10 cellular contexts compared by ENCODE assay signal in the genomic region with DNA sequence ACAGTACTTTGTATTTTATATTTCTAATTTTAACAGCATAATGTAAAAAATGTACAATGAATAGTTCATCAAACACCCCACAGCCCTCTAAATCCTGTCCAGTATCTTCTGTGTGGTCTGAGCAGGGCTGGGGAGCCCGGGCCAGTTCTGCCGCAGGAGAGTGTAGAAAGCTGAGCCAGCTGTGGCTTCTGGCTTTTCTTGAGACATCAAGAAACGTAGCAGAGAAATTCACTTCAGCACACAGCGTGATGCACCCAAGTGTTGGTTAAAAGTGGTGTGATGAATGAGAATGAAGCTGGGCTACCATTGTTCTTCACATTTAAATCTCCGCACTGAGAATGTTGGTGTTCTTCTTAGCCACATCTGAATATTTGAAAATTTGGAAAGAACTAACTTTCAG. TPM values are rescaled to one million over a fixed set of nuclear protein-coding genes. Genes with fewer than 3 reads are reported as not detected.
DNase-seq lines count a peak whose midpoint lies in the region; ATAC-seq and TF ChIP-seq lines count a peak whose summit lies in the region.
"Had no signal": no experiment of that assay in that cellular context is flagged by ENCODE, and none has a peak within 500 bp of the region (broad histone marks: within the 10 kb centered on the region; RNA-seq: fewer than 3 reads in every experiment).

No MANE protein-coding gene starts in this region.

- 4% methylated on average over 5 of the region's 5 CpGs for WGBS in prostate gland

- H3K4me1 ChIP-seq in HUES48 (ENCODE audit: control insufficient read depth, insufficient read depth, low read length), result peaks cover 15% of the 10 kb centered on the region
- peaks cover 5% of the 10 kb centered on the region for H3K4me1 ChIP-seq in prostate gland (replicated peaks)

- ATAC-seq in left ventricle myocardium superior, result peak; percentile 57
- ATAC-seq in GM21786 (IDR thresholded peaks at IDR 0.05; ENCODE audit: unreplicated experiment), result no peak
- ATAC-seq: activated naive CD4-positive, alpha-beta T cell treated with anti-CD3 and anti-CD28 coated beads, Interleukin-2, amount 50 U/mL, for 72 hours had no signal

- DNase-seq in astrocyte of the hippocampus (ENCODE audit: low read depth, low spot score) (peak; percentile 23), left ventricle myocardium superior (no peak), prostate gland (ENCODE audit: low spot score) (no peak), hepatic stellate cell (ENCODE audit: low spot score) (no peak)
- DNase-seq in stimulated activated CD4-positive, alpha-beta T cell treated with anti-CD3 and anti-CD28 coated beads, Interleukin-4, amount 100 ng/mL, for 1 hour, result no peak
- DNase-seq in activated T-helper 1 cell treated with anti-CD3 and anti-CD28 coated beads, Interleukin-12 subunit alpha, Interleukin-12 subunit beta, Interleukin-2, Interleukin-4 antibody, amounts not matched to agents 30 ng/mL and 10 ng/mL and 1 ng/mL, durations not matched to agents 14 hours and 24 hours and 36 hours (ENCODE audit: low spot score), result no peak
- DNase-seq: NCI-H1092 had no signal

- H3K27ac ChIP-seq in HUES48 (ENCODE audit: low read depth, low read length), result peak overlapping the region; percentile 82
- peak overlapping the region; percentile 33 to 48 for H3K27ac ChIP-seq in prostate gland

- intact Hi-C loops in left ventricle myocardium superior (cut with micrococcal nuclease), result loop anchor here (10.0 kb wide), 1 partner anchor 57 kb away; no protein-coding TSS in a partner anchor
- intact Hi-C loops in prostate gland (cut with DNase I), result loop anchor here (5.0 kb wide), 1 partner anchor 134 kb away; the partner anchor contains the start of gene MERTK
- intact Hi-C loops in activated T-helper 1 cell treated with anti-CD3 and anti-CD28 coated beads, Interleukin-12 subunit alpha, Interleukin-12 subunit beta, Interleukin-2, Interleukin-4 antibody, amounts not matched to agents 30 ng/mL and 10 ng/mL and 1 ng/mL, durations not matched to agents 14 hours and 24 hours and 36 hours (cut with micrococcal nuclease), result no loop called here

- H3K9me3 Mint-ChIP-seq in activated T-helper 1 cell treated with anti-CD3 and anti-CD28 coated beads, Interleukin-12 subunit alpha, Interleukin-12 subunit beta, Interleukin-2, Interleukin-4 antibody, amounts not matched to agents 30 ng/mL and 10 ng/mL and 1 ng/mL, durations not matched to agents 14 hours and 24 hours and 36 hours, result no peaks in the 10 kb centered on the region
- H3K9me3 Mint-ChIP-seq: activated naive CD4-positive, alpha-beta T cell treated with anti-CD3 and anti-CD28 coated beads, Interleukin-2, amount 50 U/mL, for 72 hours had no signal

- H3K9ac ChIP-seq in HUES48 (ENCODE audit: low read depth, low read length), result peak overlapping the region; percentile 32; the same call in 1 of the 2 replicates

- TF ChIP-seq POLR2A in prostate gland (IDR thresholded peaks at IDR 0.05), result no peak

- no peak for TF ChIP-seq CTCF in prostate gland (IDR thresholded peaks at IDR 0.05)

- no peaks in the 10 kb centered on the region for H3K36me3 Mint-ChIP-seq in activated T-helper 1 cell treated with anti-CD3 and anti-CD28 coated beads, Interleukin-12 subunit alpha, Interleukin-12 subunit beta, Interleukin-2, Interleukin-4 antibody, amounts not matched to agents 30 ng/mL and 10 ng/mL and 1 ng/mL, durations not matched to agents 14 hours and 24 hours and 36 hours (ENCODE audit: low read depth)
- H3K36me3 Mint-ChIP-seq: activated naive CD4-positive, alpha-beta T cell treated with anti-CD3 and anti-CD28 coated beads, Interleukin-2, amount 50 U/mL, for 72 hours had no signal

- H3K27me3 Mint-ChIP-seq in activated T-helper 1 cell treated with anti-CD3 and anti-CD28 coated beads, Interleukin-12 subunit alpha, Interleukin-12 subunit beta, Interleukin-2, Interleukin-4 antibody, amounts not matched to agents 30 ng/mL and 10 ng/mL and 1 ng/mL, durations not matched to agents 14 hours and 24 hours and 36 hours (ENCODE audit: insufficient read depth), result peaks cover 11% of the 10 kb centered on the region

- H3K27me3 ChIP-seq in HUES48 (ENCODE audit: control insufficient read depth, insufficient read depth, low read length), result no peaks in the 10 kb centered on the region
- no peaks in the 10 kb centered on the region for H3K27me3 ChIP-seq in prostate gland (replicated peaks; ENCODE audit: insufficient read depth)

- no peak overlapping the region; the same call in 1 of the 2 replicates for H3K4me3 ChIP-seq in HUES48 (ENCODE audit: low read depth, low read length)
- no peak overlapping the region for H3K4me3 ChIP-seq in prostate gland

- H3K36me3 ChIP-seq in HUES48 (ENCODE audit: control insufficient read depth, insufficient read depth, low read length), result no peaks in the 10 kb centered on the region
- H3K36me3 ChIP-seq in prostate gland, result no peaks in the 10 kb centered on the region

- H3K4me1 Mint-ChIP-seq in activated T-helper 1 cell treated with anti-CD3 and anti-CD28 coated beads, Interleukin-12 subunit alpha, Interleukin-12 subunit beta, Interleukin-2, Interleukin-4 antibody, amounts not matched to agents 30 ng/mL and 10 ng/mL and 1 ng/mL, durations not matched to agents 14 hours and 24 hours and 36 hours (ENCODE audit: low read depth), result peaks cover 9% of the 10 kb centered on the region

- H3K9me3 ChIP-seq in HUES48 (ENCODE audit: control insufficient read depth, insufficient read depth, low read length), result no peaks in the 10 kb centered on the region
- no peaks in the 10 kb centered on the region for H3K9me3 ChIP-seq in prostate gland

- no peak overlapping the region for H3K27ac Mint-ChIP-seq in activated T-helper 1 cell treated with anti-CD3 and anti-CD28 coated beads, Interleukin-12 subunit alpha, Interleukin-12 subunit beta, Interleukin-2, Interleukin-4 antibody, amounts not matched to agents 30 ng/mL and 10 ng/mL and 1 ng/mL, durations not matched to agents 14 hours and 24 hours and 36 hours

- H3K4me3 Mint-ChIP-seq in activated T-helper 1 cell treated with anti-CD3 and anti-CD28 coated beads, Interleukin-12 subunit alpha, Interleukin-12 subunit beta, Interleukin-2, Interleukin-4 antibody, amounts not matched to agents 30 ng/mL and 10 ng/mL and 1 ng/mL, durations not matched to agents 14 hours and 24 hours and 36 hours, result no peak overlapping the region

RNA-seq across cellular contexts. Expression of gene TMEM87B, which starts 23.6 kb away (rescaled TPM):
- total RNA-seq in left ventricle myocardium superior, result 4.7 TPM
- total RNA-seq in prostate gland, result 10 to 100 TPM; 21.5 to 60.7 TPM
- 15.0 and 16.6 TPM in 2 replicates for total RNA-seq in activated T-helper 1 cell treated with anti-CD3 and anti-CD28 coated beads, Interleukin-12 subunit alpha, Interleukin-12 subunit beta, Interleukin-2, Interleukin-4 antibody, amounts not matched to agents 30 ng/mL and 10 ng/mL and 1 ng/mL, durations not matched to agents 14 hours and 24 hours and 36 hours
